ENCODE assay signal across 10 cellular contexts in the genomic region with DNA sequence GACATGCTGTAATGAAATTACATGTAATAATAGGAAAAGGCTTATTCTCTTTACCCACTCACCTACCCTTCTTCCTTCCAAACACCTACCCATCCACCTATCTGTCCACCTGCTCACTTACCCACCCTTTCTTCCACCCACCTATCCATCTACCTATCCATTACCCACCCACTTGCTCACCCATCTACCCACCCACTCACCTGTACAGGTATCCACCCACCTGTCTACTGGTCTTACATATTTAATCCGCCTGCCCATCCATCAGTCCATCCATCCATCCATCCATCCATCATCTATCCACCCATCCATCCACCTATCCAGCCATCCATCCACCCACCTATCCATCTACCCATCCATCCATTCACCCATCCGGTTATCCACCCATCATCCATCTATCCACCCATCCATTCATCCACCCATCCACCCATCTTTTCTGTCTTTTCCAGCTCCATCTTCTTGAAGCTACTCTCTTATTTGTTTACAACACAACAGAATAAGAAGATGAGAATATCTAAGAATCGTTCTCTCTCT.
"Had no signal": no experiment of that assay in that cellular context is flagged by ENCODE, and none has a peak within 500 bp of the region (broad histone marks: within the 10 kb centered on the region; RNA-seq: fewer than 3 reads in every experiment).

No MANE protein-coding gene starts in this region.

- DNase-seq: H9, HCEC 1CT, HFFc6, IMR-90, KG1 had no signal

- FAIRE-seq: H1, H54, HTR-8/SVneo, K562 had no signal

- ATAC-seq: GM23338, K562 had no signal

- H3K4me3 ChIP-seq: GM23338, K562 had no signal
